22 cellular contexts compared by ENCODE assay signal in the genomic region with DNA sequence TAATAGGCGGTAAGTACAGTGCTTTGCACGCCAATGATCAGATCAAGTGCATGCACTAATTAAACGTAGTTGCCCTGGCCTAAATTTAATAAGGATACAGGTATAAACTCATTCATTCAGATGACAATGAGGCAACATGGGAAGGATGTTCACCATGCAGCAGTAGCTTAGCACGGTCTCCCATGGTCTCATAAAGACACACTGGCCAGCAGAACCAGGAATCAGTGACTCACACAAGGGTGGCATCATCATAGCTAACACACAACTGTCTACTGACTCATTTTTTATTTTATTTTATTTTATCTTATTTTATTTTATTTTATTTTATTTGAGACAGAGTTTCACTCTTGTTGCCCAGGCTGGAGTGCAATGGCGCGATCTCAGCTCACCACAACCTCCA. TPM values are rescaled to one million over a fixed set of nuclear protein-coding genes. Genes with fewer than 3 reads are reported as not detected.
DNase-seq lines count a peak whose midpoint lies in the region; ATAC-seq and TF ChIP-seq lines count a peak whose summit lies in the region.
"Had no signal": no experiment of that assay in that cellular context is flagged by ENCODE, and none has a peak within 500 bp of the region (broad histone marks: within the 10 kb centered on the region; RNA-seq: fewer than 3 reads in every experiment).

No MANE protein-coding gene starts in this region.

- H2AFZ ChIP-seq in mammary epithelial cell (ENCODE audit: low read depth, low read length) (no peak overlapping the region), osteoblast (ENCODE audit: low read length) (no peak overlapping the region)

- intact Hi-C loops in mammary epithelial cell (cut with micrococcal nuclease) (no loop called here), mucosa of descending colon (cut with DNase I, micrococcal nuclease) (no loop called here)

- H3K9ac ChIP-seq in mammary epithelial cell (ENCODE audit: insufficient read depth, low read length), result no peak overlapping the region

- H3K4me2 ChIP-seq in mammary epithelial cell (ENCODE audit: insufficient read depth, low read depth, low read length), result no peak overlapping the region
- no peak overlapping the region for H3K4me2 ChIP-seq in osteoblast (ENCODE audit: insufficient read depth, low read length)

- BruUV-seq in mammary epithelial cell (replicated peaks; lab: Mats Ljungman, UMichigan), result no TSS peak

- DNase-seq in EH (ENCODE audit: low read depth) (peak; percentile 63), M059J (ENCODE audit: low read depth) (peak; percentile 61), mammary epithelial cell (peak; percentile 23), osteoblast (ENCODE audit: insufficient read length, low spot score, missing footprints) (peak; percentile 78), T-helper 17 cell (no peak), mucosa of descending colon (no peak), OCI-M1 (lab: John Stamatoyannopoulos, UW) (no peak)
- DNase-seq: activated CD4-positive, alpha-beta T cell treated with anti-CD3 and anti-CD28 coated beads, Interleukin-2, amount 50 U/mL, for 4 hours; activated naive CD4-positive, alpha-beta T cell treated with Interleukin-2 at 50 U/mL for 16 hours; Caco-2; cerebellar nuclear complex; glutamatergic neuron; left lung; NCI-H146; NCI-H2171 treated with DMSO at 0.1 percent for 48 hours; NCI-H748 treated with DMSO at 0.1 percent for 48 hours; psoas muscle; SHP77 treated with DMSO at 0.1 percent for 48 hours; stimulated activated CD4-positive, alpha-beta T cell treated with anti-CD3 and anti-CD28 coated beads, Interleukin-2, amount 100 ng/mL, for 48 hours; stomach; T-cell had no signal

- H4K20me1 ChIP-seq in mammary epithelial cell (ENCODE audit: insufficient read depth, low read length), result no peaks in the 10 kb centered on the region
- H4K20me1 ChIP-seq in osteoblast (ENCODE audit: insufficient read depth, low read length), result no peaks in the 10 kb centered on the region

- no peaks in the 10 kb centered on the region for H3K79me2 ChIP-seq in mammary epithelial cell (ENCODE audit: insufficient read depth, low read length)
- no peaks in the 10 kb centered on the region for H3K79me2 ChIP-seq in osteoblast (ENCODE audit: insufficient read depth, low read length)

- peaks cover 9% of the 10 kb centered on the region for H3K36me3 Mint-ChIP-seq in T-helper 17 cell (ENCODE audit: low read depth)

- H3K4me3 Mint-ChIP-seq in T-helper 17 cell, result no peak overlapping the region
- H3K4me3 Mint-ChIP-seq: T-cell had no signal

- no peaks in the 10 kb centered on the region for H3K27me3 ChIP-seq in mammary epithelial cell (ENCODE audit: insufficient read depth, low read length)
- no peaks in the 10 kb centered on the region for H3K27me3 ChIP-seq in osteoblast (ENCODE audit: insufficient read depth, low read length)
- H3K27me3 ChIP-seq: ascending aorta, left lung, stomach had no signal

- dilution Hi-C loops in mammary epithelial cell (cut with HindIII; ENCODE audit: low sequenced_read_pairs), result no loop called here

- H3K4me3 ChIP-seq in mammary epithelial cell (replicated peaks in 1 of 3; ENCODE audit: insufficient read depth in 1 of 3, low read depth in 2 of 3, low read length in 3 of 3), result no peak overlapping the region
- H3K4me3 ChIP-seq in osteoblast (ENCODE audit: insufficient read depth, low read length), result no peak overlapping the region
- H3K4me3 ChIP-seq in mucosa of descending colon, result no peak overlapping the region
- H3K4me3 ChIP-seq: ascending aorta, left lung, psoas muscle, stomach had no signal

- no peaks in the 10 kb centered on the region for H3K36me3 ChIP-seq in mammary epithelial cell (ENCODE audit: insufficient read depth, low read length)
- no peaks in the 10 kb centered on the region for H3K36me3 ChIP-seq in osteoblast (ENCODE audit: insufficient read depth, low read length)
- no peaks in the 10 kb centered on the region for H3K36me3 ChIP-seq in mucosa of descending colon (ENCODE audit: low read depth)
- H3K36me3 ChIP-seq: ascending aorta, left lung, stomach had no signal

- in situ Hi-C loops in mammary epithelial cell (cut with MboI; ENCODE audit: low sequenced_read_pairs in 2 of 2), result no loop called here

- H3K4me1 Mint-ChIP-seq in T-helper 17 cell, result peaks cover 37% of the 10 kb centered on the region

- H3K27ac ChIP-seq in mammary epithelial cell (ENCODE audit: insufficient read depth, low read depth, low read length), result no peak overlapping the region
- no peak overlapping the region for H3K27ac ChIP-seq in osteoblast (ENCODE audit: low read depth, low read length)
- H3K27ac ChIP-seq: ascending aorta, left lung, psoas muscle, stomach had no signal

- CTCF ChIA-PET in mammary epithelial cell (lab: Charles Lee; ENCODE audit: low non-redundant PET), result no interaction called here

- TF ChIP-seq CTCF in mammary epithelial cell (conservative IDR thresholded peaks at IDR 0.05 in 1 of 2, IDR thresholded peaks at IDR 0.05 in 1 of 2; ENCODE audit: extremely low read depth in 1 of 2, insufficient read depth in 1 of 2, low read depth in 1 of 2, low read length in 2 of 2) (no peak), osteoblast (IDR thresholded peaks at IDR 0.05; ENCODE audit: extremely low read depth, low read depth, low read length) (no peak), mucosa of descending colon (IDR thresholded peaks at IDR 0.05) (no peak)

- H3K9me3 ChIP-seq in mammary epithelial cell (replicated peaks; ENCODE audit: insufficient read depth, low read length) (no peaks in the 10 kb centered on the region), osteoblast (ENCODE audit: low read depth, low read length) (no peaks in the 10 kb centered on the region), T-helper 17 cell (ENCODE audit: control insufficient read depth, low read length, poor library complexity, severe bottlenecking) (no peaks in the 10 kb centered on the region), mucosa of descending colon (no peaks in the 10 kb centered on the region)
- H3K9me3 ChIP-seq: ascending aorta, Caco-2, left lung, psoas muscle, stomach had no signal

- no peak overlapping the region for H3K27ac Mint-ChIP-seq in T-helper 17 cell

- no peaks in the 10 kb centered on the region for H3K27me3 Mint-ChIP-seq in T-helper 17 cell
- H3K27me3 Mint-ChIP-seq: T-cell had no signal

- H3K4me1 ChIP-seq in mammary epithelial cell (ENCODE audit: insufficient read depth, low read length), result no peaks in the 10 kb centered on the region
- peaks cover 19% of the 10 kb centered on the region for H3K4me1 ChIP-seq in osteoblast (ENCODE audit: insufficient read depth, low read length)
- H3K4me1 ChIP-seq in mucosa of descending colon (ENCODE audit: low read depth), result no peaks in the 10 kb centered on the region
- H3K4me1 ChIP-seq: ascending aorta, psoas muscle had no signal

- 96% methylated on average over 6 of the region's 6 CpGs for WGBS in mammary epithelial cell (ENCODE audit: low coverage, missing lambda C conversion rate)

- ATAC-seq in T-helper 17 cell (no peak), mucosa of descending colon (no peak)
- ATAC-seq: left lung, psoas muscle, T-cell had no signal

RNA-seq across cellular contexts. Expression of gene TMEM156, which starts 42.7 kb away (rescaled TPM):
- 0.37 and 3.9 TPM in 2 replicates for total RNA-seq in M059J (2014; rRNA removed; shearing (Covaris generic))
- total RNA-seq in mammary epithelial cell (1 to 10 TPM in 1 of 2 donors, not detected in 1; 1.2 TPM), osteoblast (under 0.01 TPM in 1 of 2 replicates, not detected in the other), T-helper 17 cell (10 to 100 TPM; 25.6 to 30.2 TPM), mucosa of descending colon (1 to 10 TPM in 1 of 3 donors, under 1 TPM in 2; 0.44 to 1.3 (median 0.94) TPM)
- polyA plus RNA-seq in mammary epithelial cell, result 0.60 TPM
- not detected for polyA minus RNA-seq in mammary epithelial cell
- total RNA-seq: ascending aorta, Caco-2 had no signal

Comparison
In these comparisons a context has a peak if more than half of its experiments do, and no peak if none do; other contexts are left out.
1. DNase-seq: peak in EH (single experiment), M059J (single experiment), mammary epithelial cell (single experiment) and osteoblast (single experiment); none in T-helper 17 cell (0 of 3), mucosa of descending colon (0 of 3) and OCI-M1 (single experiment).